1 cellular context compared by ENCODE assay signal in the genomic region with DNA sequence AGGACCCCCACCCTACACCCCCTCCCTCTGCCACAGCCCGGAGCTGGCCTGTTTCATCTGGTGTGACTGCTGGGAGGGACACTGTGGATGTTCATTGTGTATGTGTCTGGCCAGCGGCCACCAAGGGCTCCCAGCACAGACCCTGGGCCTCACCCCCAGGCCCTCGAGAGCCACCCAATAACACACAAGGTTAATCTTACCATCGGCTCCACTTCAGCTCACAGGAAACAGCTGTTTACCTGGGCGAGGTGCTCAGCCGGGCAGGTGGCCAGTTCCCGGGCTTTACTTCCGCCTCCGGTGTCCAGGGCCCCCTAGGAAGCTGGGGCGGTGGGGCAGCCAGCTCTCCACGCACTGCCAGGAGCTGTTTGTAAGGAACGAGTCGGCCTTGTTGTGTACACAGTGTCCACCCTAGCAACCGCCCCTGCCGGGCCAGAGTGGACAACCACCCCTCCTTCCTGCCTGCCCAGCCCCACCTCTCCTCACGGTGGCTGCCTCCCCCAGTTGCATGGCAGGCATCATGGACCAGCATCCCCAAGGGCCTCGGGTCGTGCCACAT.
TF ChIP-seq lines count a peak whose summit lies in the region.

No MANE protein-coding gene starts in this region.

TF ChIP-seq in HepG2, 621 proteins besides CTCF, POLR2A, EP300 and RAD21 (continued from another document):
- TF ChIP-seq PRDM4 (CRISPR knock-in tag; IDR thresholded peaks at IDR 0.05; ENCODE audit: borderline replicate concordance) (no peak), TEAD3 (CRISPR knock-in tag; optimal IDR thresholded peaks at IDR 0.05; ENCODE audit: borderline replicate concordance) (peak; percentile 60), THAP11 (CRISPR knock-in tag; IDR thresholded peaks at IDR 0.05) (0 out of 2 replicates have a peak, but pooled peaks have one; percentile 37), HNF4A (CRISPR knock-in tag; IDR thresholded peaks at IDR 0.05) (peak; percentile 26; the same call in 1 of the 2 replicates), HBP1 (CRISPR knock-in tag; IDR thresholded peaks at IDR 0.05; ENCODE audit: low read depth) (0 out of 2 replicates have a peak, but pooled peaks have one; percentile 35), ATF7-NPFF (CRISPR knock-in tag; IDR thresholded peaks at IDR 0.05; ENCODE audit: low read depth) (no peak), SAP130 (CRISPR knock-in tag; IDR thresholded peaks at IDR 0.05; ENCODE audit: low read depth) (peak; percentile 75), ZSCAN29 (CRISPR knock-in tag; conservative IDR thresholded peaks at IDR 0.05) (0 out of 2 replicates have a peak, but pooled peaks have one; percentile 69), ZNF549 (CRISPR knock-in tag; IDR thresholded peaks at IDR 0.05) (no peak), SIN3A (IDR thresholded peaks at IDR 0.05; ENCODE audit: borderline replicate concordance, low read depth, low read length) (0 out of 2 replicates have a peak, but pooled peaks have one; percentile 39), TFAP4 (IDR thresholded peaks at IDR 0.05; ENCODE audit: borderline replicate concordance, low read depth) (peak; percentile 97), FOXP1 (IDR thresholded peaks at IDR 0.05) (no peak), FOXP1 (CRISPR knock-in tag; IDR thresholded peaks at IDR 0.05) (peak; percentile 60; the same call in 1 of the 2 replicates), ETV6 (CRISPR knock-in tag; conservative IDR thresholded peaks at IDR 0.05) (peak; percentile 65; the same call in 1 of the 2 replicates), ASH2L (IDR thresholded peaks at IDR 0.05; ENCODE audit: insufficient read length, low read depth, low read length) (peak; percentile 44)
- TF ChIP-seq, protein P1, sequence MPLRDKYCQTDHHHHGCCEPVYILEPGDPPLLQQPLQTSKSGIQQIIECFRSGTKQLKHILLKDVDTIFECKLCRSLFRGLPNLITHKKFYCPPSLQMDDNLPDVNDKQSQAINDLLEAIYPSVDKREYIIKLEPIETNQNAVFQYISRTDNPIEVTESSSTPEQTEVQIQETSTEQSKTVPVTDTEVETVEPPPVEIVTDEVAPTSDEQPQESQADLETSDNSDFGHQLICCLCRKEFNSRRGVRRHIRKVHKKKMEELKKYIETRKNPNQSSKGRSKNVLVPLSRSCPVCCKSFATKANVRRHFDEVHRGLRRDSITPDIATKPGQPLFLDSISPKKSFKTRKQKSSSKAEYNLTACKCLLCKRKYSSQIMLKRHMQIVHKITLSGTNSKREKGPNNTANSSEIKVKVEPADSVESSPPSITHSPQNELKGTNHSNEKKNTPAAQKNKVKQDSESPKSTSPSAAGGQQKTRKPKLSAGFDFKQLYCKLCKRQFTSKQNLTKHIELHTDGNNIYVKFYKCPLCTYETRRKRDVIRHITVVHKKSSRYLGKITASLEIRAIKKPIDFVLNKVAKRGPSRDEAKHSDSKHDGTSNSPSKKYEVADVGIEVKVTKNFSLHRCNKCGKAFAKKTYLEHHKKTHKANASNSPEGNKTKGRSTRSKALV (CRISPR knock-in tag; IDR thresholded peaks at IDR 0.05) = peak; percentile 47; the same call in 1 of the 2 replicates
